In the genomic region with DNA sequence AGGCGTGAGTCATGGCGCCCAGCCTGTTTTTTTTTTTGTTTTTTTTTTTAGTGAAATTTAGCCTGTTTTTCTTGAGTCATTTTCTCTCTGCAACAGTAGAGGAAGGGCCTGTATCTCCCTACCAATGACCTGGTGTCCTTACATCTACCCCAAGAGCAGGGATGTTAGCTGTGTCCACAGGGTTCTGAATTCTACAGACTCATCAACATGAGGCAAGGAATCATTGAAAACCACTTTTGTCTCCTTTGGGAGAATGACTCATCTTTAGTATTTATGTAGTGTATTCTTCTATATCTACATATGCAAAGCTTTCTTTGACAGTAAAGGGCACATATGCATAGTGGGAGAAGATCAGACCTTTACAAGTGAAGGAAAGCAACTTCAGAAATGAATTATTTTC, we compare ENCODE assay signal across 14 cellular contexts.
"Had no signal": no experiment of that assay in that cellular context is flagged by ENCODE, and none has a peak within 500 bp of the region (broad histone marks: within the 10 kb centered on the region; RNA-seq: fewer than 3 reads in every experiment).

No MANE protein-coding gene starts in this region.

- H3K79me2 ChIP-seq: parathyroid adenoma had no signal

- H2AFZ ChIP-seq: parathyroid adenoma had no signal

- H3K4me1 ChIP-seq: parathyroid adenoma, upper lobe of right lung had no signal

- H3K9me3 Mint-ChIP-seq: activated naive CD4-positive, alpha-beta T cell treated with anti-CD3 and anti-CD28 coated beads, Interleukin-2, amount 50 U/mL, for 72 hours; central memory CD8-positive, alpha-beta T cell; naive thymus-derived CD8-positive, alpha-beta T cell; stimulated activated naive B cell treated with anti-CD40 and anti-IgM and Interleukin-4, amounts not matched to agents 10 μg/mL and 1 μg/mL and 100 μg/mL, for 72 hours had no signal

- ATAC-seq: activated naive CD4-positive, alpha-beta T cell treated with anti-CD3 and anti-CD28 coated beads, Interleukin-2, amount 50 U/mL, for 72 hours; naive thymus-derived CD8-positive, alpha-beta T cell; sciatic nerve; stimulated activated naive B cell treated with anti-CD40 and anti-IgM and Interleukin-4, amounts not matched to agents 10 μg/mL and 1 μg/mL and 100 μg/mL, for 72 hours; upper lobe of right lung had no signal

- H3K36me3 Mint-ChIP-seq: activated naive CD4-positive, alpha-beta T cell treated with anti-CD3 and anti-CD28 coated beads, Interleukin-2, amount 50 U/mL, for 72 hours; naive thymus-derived CD8-positive, alpha-beta T cell; stimulated activated naive B cell treated with anti-CD40 and anti-IgM and Interleukin-4, amounts not matched to agents 10 μg/mL and 1 μg/mL and 100 μg/mL, for 72 hours had no signal

- H3K27ac Mint-ChIP-seq: activated naive CD4-positive, alpha-beta T cell treated with anti-CD3 and anti-CD28 coated beads, Interleukin-2, amount 50 U/mL, for 72 hours; naive thymus-derived CD8-positive, alpha-beta T cell; stimulated activated naive B cell treated with anti-CD40 and anti-IgM and Interleukin-4, amounts not matched to agents 10 μg/mL and 1 μg/mL and 100 μg/mL, for 72 hours had no signal

- H3K27me3 ChIP-seq: spleen had no signal

- H3K4me3 ChIP-seq: spleen, upper lobe of right lung had no signal

- H3K36me3 ChIP-seq: upper lobe of right lung had no signal

- H3K27me3 Mint-ChIP-seq: central memory CD8-positive, alpha-beta T cell; stimulated activated naive B cell treated with anti-CD40 and anti-IgM and Interleukin-4, amounts not matched to agents 10 μg/mL and 1 μg/mL and 100 μg/mL, for 72 hours had no signal

- DNase-seq: activated CD4-positive, alpha-beta T cell treated with anti-CD3 and anti-CD28 coated beads, Interleukin-2, amount 50 U/mL, for 48 hours; activated gamma-delta T cell; amniotic stem cell; cortex of kidney; erythroblast; mesendoderm; naive thymus-derived CD8-positive, alpha-beta T cell; spleen; stimulated activated naive B cell treated with anti-CD40 and anti-IgM and Interleukin-4, amounts not matched to agents 10 μg/mL and 1 μg/mL and 100 μg/mL, for 72 hours; upper lobe of right lung had no signal

- H3K9me3 ChIP-seq: spleen, upper lobe of right lung had no signal

- H3K4me1 Mint-ChIP-seq: central memory CD8-positive, alpha-beta T cell had no signal

- H3K27ac ChIP-seq: parathyroid adenoma, spleen, upper lobe of right lung had no signal

- H3K9ac ChIP-seq: parathyroid adenoma had no signal

- H3K4me3 Mint-ChIP-seq: central memory CD8-positive, alpha-beta T cell; naive thymus-derived CD8-positive, alpha-beta T cell; stimulated activated naive B cell treated with anti-CD40 and anti-IgM and Interleukin-4, amounts not matched to agents 10 μg/mL and 1 μg/mL and 100 μg/mL, for 72 hours had no signal
